In the genomic region with DNA sequence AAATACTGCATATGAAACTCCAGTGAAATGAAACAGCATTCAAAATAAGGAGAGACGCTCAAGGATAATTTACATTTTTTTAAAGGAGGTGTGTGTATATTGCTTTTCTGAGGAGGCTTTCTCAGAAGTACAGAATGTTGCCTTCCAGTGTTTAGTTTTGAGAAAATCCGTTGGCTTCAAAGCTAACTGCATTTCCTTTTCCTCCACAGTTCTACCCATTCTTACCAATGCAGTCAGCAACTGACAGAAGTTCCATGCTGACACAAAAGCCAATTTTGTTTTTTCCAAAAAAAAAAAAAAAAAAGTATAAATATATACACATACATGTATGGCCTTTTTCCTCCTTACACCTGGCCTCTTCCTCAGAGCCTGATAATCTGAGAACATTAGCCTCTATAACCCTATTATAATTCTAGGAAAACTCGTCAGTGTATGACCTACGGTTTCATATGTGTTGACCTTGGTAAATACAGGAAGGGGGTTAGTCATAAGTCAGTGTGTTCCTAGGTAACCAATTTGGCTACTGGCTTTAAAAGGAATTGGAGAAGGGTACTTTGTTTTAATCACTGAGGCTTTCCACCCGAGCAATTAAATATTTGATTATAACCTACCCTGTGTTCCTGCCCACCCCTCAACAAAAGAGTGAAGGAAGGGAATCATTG, we compare ENCODE assay signal across 13 cellular contexts. TPM values are rescaled to one million over a fixed set of nuclear protein-coding genes. Genes with fewer than 3 reads are reported as not detected.
A peak's percentile ranks its signal among the peaks of the same experiment; 100 is the strongest.
DNase-seq lines count a peak whose midpoint lies in the region; ATAC-seq, FAIRE-seq and TF ChIP-seq lines count a peak whose summit lies in the region.
"Had no signal": no experiment of that assay in that cellular context is flagged by ENCODE, and none has a peak within 500 bp of the region (broad histone marks: within the 10 kb centered on the region; RNA-seq: fewer than 3 reads in every experiment).

No MANE protein-coding gene starts in this region.

- H3K79me2 ChIP-seq in neural progenitor cell (ENCODE audit: low read depth) = peaks cover 8% of the 10 kb centered on the region

- no peak overlapping the region for H3K4me3 ChIP-seq in neural progenitor cell
- no peak overlapping the region for H3K4me3 ChIP-seq in suprapubic skin
- H3K4me3 ChIP-seq in small intestine (ENCODE audit: low read depth in 1 of 2, low read length in 2 of 2) = no peak overlapping the region
- H3K4me3 ChIP-seq: Peyer's patch had no signal

- H3K9me3 Mint-ChIP-seq in activated T-cell treated with anti-CD3 and anti-CD28 coated beads, Interleukin-2, amount 50 U/mL, for 24 hours = no peaks in the 10 kb centered on the region
- H3K9me3 Mint-ChIP-seq in activated T-cell treated with anti-CD3 and anti-CD28 coated beads, Interleukin-2, amount 50 U/mL, for 4 hours = no peaks in the 10 kb centered on the region
- H3K9me3 Mint-ChIP-seq in activated T-helper 17 cell treated with anti-CD3 and anti-CD28 coated beads, Interleukin-2, amount 50 U/mL, for 72 hours = no peaks in the 10 kb centered on the region
- H3K9me3 Mint-ChIP-seq in neural progenitor cell = no peaks in the 10 kb centered on the region

- H3F3A ChIP-seq in neural progenitor cell (ENCODE audit: low read depth) = no peaks in the 10 kb centered on the region

- no peak overlapping the region for H3K27ac ChIP-seq in neural progenitor cell
- H3K27ac ChIP-seq in suprapubic skin = no peak overlapping the region
- no peak overlapping the region for H3K27ac ChIP-seq in small intestine (ENCODE audit: low read depth in 1 of 2, low read length in 1 of 2)
- H3K27ac ChIP-seq: neutrophil, Peyer's patch had no signal

- ATAC-seq in activated T-cell treated with anti-CD3 and anti-CD28 coated beads, Interleukin-2, amount 50 U/mL, for 4 hours = no peak
- ATAC-seq in activated T-helper 17 cell treated with anti-CD3 and anti-CD28 coated beads, Interleukin-2, amount 50 U/mL, for 72 hours (replicated peaks) = peak; percentile 63

- H3K36me3 ChIP-seq in neural progenitor cell (no peaks in the 10 kb centered on the region), suprapubic skin (peaks cover 29% of the 10 kb centered on the region), small intestine (ENCODE audit: control insufficient read depth in 2 of 2, insufficient read depth in 2 of 2, low read length in 2 of 2) (peaks cover 0 to 6% of the 10 kb centered on the region in 2 donors)

- FAIRE-seq in small intestine (lab: Jason Lieb, UNC) = no peak
- FAIRE-seq: frontal cortex had no signal

- WGBS in suprapubic skin = 67% methylated on average over 5 of the region's 5 CpGs
- 59 to 66% (median 61%) methylated on average over 5 of the region's 5 CpGs for WGBS in small intestine, 3 donors

- no peak overlapping the region for H3K4me2 ChIP-seq in neural progenitor cell

- no peaks in the 10 kb centered on the region for H4K20me1 ChIP-seq in neural progenitor cell (ENCODE audit: low read depth)

- H3K27ac Mint-ChIP-seq in activated T-cell treated with anti-CD3 and anti-CD28 coated beads, Interleukin-2, amount 50 U/mL, for 24 hours = peak overlapping the region; percentile 89
- H3K27ac Mint-ChIP-seq in activated T-helper 17 cell treated with anti-CD3 and anti-CD28 coated beads, Interleukin-2, amount 50 U/mL, for 72 hours = peak overlapping the region; percentile 86
- H3K27ac Mint-ChIP-seq in neural progenitor cell = no peak overlapping the region

- no peak for DNase-seq in activated T-cell treated with anti-CD3 and anti-CD28 coated beads, Interleukin-2, amount 50 U/mL, for 24 hours
- no peak for DNase-seq in activated T-cell treated with anti-CD3 and anti-CD28 coated beads, Interleukin-2, amount 50 U/mL, for 4 hours
- peak; percentile 50 for DNase-seq in NCI-H2196 (lab: John Stamatoyannopoulos, UW; ENCODE audit: unreplicated experiment)
- peak; percentile 56 for DNase-seq in renal cortical epithelial cell (ENCODE audit: low read depth)
- no peak for DNase-seq in neural progenitor cell (ENCODE audit: low spot score)
- no peak for DNase-seq in suprapubic skin (ENCODE audit: low spot score in 2 of 2)
- no peak for DNase-seq in small intestine
- DNase-seq: cortex of kidney, DMS79, Peyer's patch had no signal

- H3K4me1 Mint-ChIP-seq in activated T-cell treated with anti-CD3 and anti-CD28 coated beads, Interleukin-2, amount 50 U/mL, for 24 hours (ENCODE audit: low read depth) = peaks cover 27% of the 10 kb centered on the region
- peaks cover 29% of the 10 kb centered on the region for H3K4me1 Mint-ChIP-seq in activated T-cell treated with anti-CD3 and anti-CD28 coated beads, Interleukin-2, amount 50 U/mL, for 4 hours (ENCODE audit: low read depth)
- H3K4me1 Mint-ChIP-seq in activated T-helper 17 cell treated with anti-CD3 and anti-CD28 coated beads, Interleukin-2, amount 50 U/mL, for 72 hours = peaks cover 22% of the 10 kb centered on the region
- H3K4me1 Mint-ChIP-seq in neural progenitor cell = peaks cover 7% of the 10 kb centered on the region

- H3K9ac ChIP-seq in neural progenitor cell = no peak overlapping the region

- peaks cover 5% of the 10 kb centered on the region for H3K27me3 Mint-ChIP-seq in activated T-cell treated with anti-CD3 and anti-CD28 coated beads, Interleukin-2, amount 50 U/mL, for 24 hours
- H3K27me3 Mint-ChIP-seq in activated T-cell treated with anti-CD3 and anti-CD28 coated beads, Interleukin-2, amount 50 U/mL, for 4 hours (ENCODE audit: low read depth) = no peaks in the 10 kb centered on the region
- no peaks in the 10 kb centered on the region for H3K27me3 Mint-ChIP-seq in activated T-helper 17 cell treated with anti-CD3 and anti-CD28 coated beads, Interleukin-2, amount 50 U/mL, for 72 hours
- H3K27me3 Mint-ChIP-seq in neural progenitor cell (ENCODE audit: insufficient read depth, low read depth) = peaks cover 3% of the 10 kb centered on the region

- H3K36me3 Mint-ChIP-seq in activated T-cell treated with anti-CD3 and anti-CD28 coated beads, Interleukin-2, amount 50 U/mL, for 24 hours (ENCODE audit: low read depth) = peaks cover 37% of the 10 kb centered on the region
- peaks cover 9% of the 10 kb centered on the region for H3K36me3 Mint-ChIP-seq in activated T-cell treated with anti-CD3 and anti-CD28 coated beads, Interleukin-2, amount 50 U/mL, for 4 hours (ENCODE audit: insufficient read depth)
- peaks cover 38% of the 10 kb centered on the region for H3K36me3 Mint-ChIP-seq in activated T-helper 17 cell treated with anti-CD3 and anti-CD28 coated beads, Interleukin-2, amount 50 U/mL, for 72 hours (ENCODE audit: low read depth)
- peaks cover 6% of the 10 kb centered on the region for H3K36me3 Mint-ChIP-seq in neural progenitor cell

- no peak overlapping the region for H2AFZ ChIP-seq in neural progenitor cell (replicated peaks)

- TF ChIP-seq POLR2A in suprapubic skin (IDR thresholded peaks at IDR 0.05) = no peak

- H3K9me3 ChIP-seq in neural progenitor cell (ENCODE audit: low read depth) (no peaks in the 10 kb centered on the region), suprapubic skin (no peaks in the 10 kb centered on the region), small intestine (ENCODE audit: control insufficient read depth, low read depth) (no peaks in the 10 kb centered on the region)
- H3K9me3 ChIP-seq: neutrophil, Peyer's patch had no signal

- TF ChIP-seq CTCF in neural progenitor cell (IDR thresholded peaks at IDR 0.05) (no peak), suprapubic skin (IDR thresholded peaks at IDR 0.05) (no peak)

- peak overlapping the region; percentile 38 for H3K4me3 Mint-ChIP-seq in activated T-cell treated with anti-CD3 and anti-CD28 coated beads, Interleukin-2, amount 50 U/mL, for 24 hours
- H3K4me3 Mint-ChIP-seq in activated T-cell treated with anti-CD3 and anti-CD28 coated beads, Interleukin-2, amount 50 U/mL, for 4 hours = no peak overlapping the region
- H3K4me3 Mint-ChIP-seq in activated T-helper 17 cell treated with anti-CD3 and anti-CD28 coated beads, Interleukin-2, amount 50 U/mL, for 72 hours = peak overlapping the region; percentile 73
- no peak overlapping the region for H3K4me3 Mint-ChIP-seq in neural progenitor cell

- peaks cover 6% of the 10 kb centered on the region for H3K4me1 ChIP-seq in neural progenitor cell
- H3K4me1 ChIP-seq in suprapubic skin = peaks cover 8% of the 10 kb centered on the region
- H3K4me1 ChIP-seq in small intestine (ENCODE audit: control insufficient read depth in 2 of 2, insufficient read depth in 1 of 2, low read depth in 1 of 2, low read length in 1 of 2) = no peaks in the 10 kb centered on the region
- H3K4me1 ChIP-seq: Peyer's patch had no signal

- no peaks in the 10 kb centered on the region for H3K27me3 ChIP-seq in neural progenitor cell
- H3K27me3 ChIP-seq in suprapubic skin = no peaks in the 10 kb centered on the region
- no peaks in the 10 kb centered on the region for H3K27me3 ChIP-seq in small intestine (ENCODE audit: control insufficient read depth in 2 of 2, insufficient read depth in 2 of 2, low read length in 2 of 2)
- H3K27me3 ChIP-seq: neutrophil, Peyer's patch had no signal

- TF ChIP-seq EP300 in suprapubic skin (IDR thresholded peaks at IDR 0.05) = no peak

RNA-seq across cellular contexts. Expression of gene MGME1, which starts 24.2 kb away (rescaled TPM):
- total RNA-seq in activated T-cell treated with anti-CD3 and anti-CD28 coated beads, Interleukin-2, amount 50 U/mL, for 4 hours = 10 to 100 TPM; 14.4 to 16.6 (median 16.2) TPM
- 10 to 100 TPM; 24.2 to 33.2 TPM for total RNA-seq in activated T-helper 17 cell treated with anti-CD3 and anti-CD28 coated beads, Interleukin-2, amount 50 U/mL, for 72 hours
- total RNA-seq in renal cortical epithelial cell (7.8 and 12.9 TPM in 2 replicates), neural progenitor cell (ENCODE audit: low replicate concordance) (57.2 and 87.2 TPM in 2 replicates), suprapubic skin (10 to 100 TPM; 30.2 to 68.1 (median 32.8) TPM)
- 10 to 100 TPM; 10.5 to 14.1 (median 13.8) TPM for polyA plus RNA-seq in small intestine

RNA-seq across cellular contexts. Expression of gene SNX5, which starts 24.4 kb away (rescaled TPM):
- 100 to 1,000 TPM; 148 to 177 (median 168) TPM for total RNA-seq in activated T-cell treated with anti-CD3 and anti-CD28 coated beads, Interleukin-2, amount 50 U/mL, for 4 hours
- total RNA-seq in activated T-helper 17 cell treated with anti-CD3 and anti-CD28 coated beads, Interleukin-2, amount 50 U/mL, for 72 hours = 100 to 1,000 TPM; 175 to 201 TPM
- total RNA-seq in renal cortical epithelial cell (117 and 165 TPM in 2 replicates), neural progenitor cell (ENCODE audit: low replicate concordance) (156 and 226 TPM in 2 replicates), suprapubic skin (100 to 1,000 TPM in 1 of 4 donors, 10 to 100 TPM in 3; 49.9 to 114 (median 64.5) TPM)
- 10 to 100 TPM; 67.8 to 79.4 (median 78.7) TPM for polyA plus RNA-seq in small intestine

Comparison
In these comparisons a context has a peak if more than half of its experiments do, and no peak if none do; other contexts are left out.
1. H3K4me3 Mint-ChIP-seq: peak in activated T-cell treated with anti-CD3 and anti-CD28 coated beads, Interleukin-2, amount 50 U/mL, for 24 hours (single experiment) and activated T-helper 17 cell treated with anti-CD3 and anti-CD28 coated beads, Interleukin-2, amount 50 U/mL, for 72 hours (single experiment); none in activated T-cell treated with anti-CD3 and anti-CD28 coated beads, Interleukin-2, amount 50 U/mL, for 4 hours (single experiment) and neural progenitor cell (single experiment).
2. DNase-seq: peak in NCI-H2196 (single experiment) and renal cortical epithelial cell (single experiment); none in activated T-cell treated with anti-CD3 and anti-CD28 coated beads, Interleukin-2, amount 50 U/mL, for 24 hours (single experiment), activated T-cell treated with anti-CD3 and anti-CD28 coated beads, Interleukin-2, amount 50 U/mL, for 4 hours (single experiment), neural progenitor cell (single experiment), suprapubic skin (0 of 2) and small intestine (single experiment).